In the genomic region with DNA sequence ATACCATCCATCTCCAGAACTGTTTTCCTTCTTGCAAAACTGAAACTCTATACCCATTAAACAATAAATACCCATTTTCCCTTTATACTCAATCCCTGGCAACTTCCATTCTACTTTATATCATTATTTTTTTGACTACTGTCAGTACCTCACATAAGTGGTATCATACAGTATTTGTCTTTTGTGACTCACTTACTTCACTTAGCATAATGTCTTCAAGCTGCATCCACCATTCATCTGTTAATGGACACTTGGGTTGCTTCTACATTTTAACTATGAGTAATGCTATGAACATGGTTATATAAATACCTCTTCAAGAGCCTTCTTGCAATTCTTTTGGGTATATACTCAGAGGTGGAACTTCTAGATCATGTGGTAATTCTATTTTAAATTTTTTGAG, we compare ENCODE assay signal across 1 cellular context.
A peak's percentile ranks its signal among the peaks of the same experiment; 100 is the strongest.
TF ChIP-seq lines count a peak whose summit lies in the region.

No MANE protein-coding gene starts in this region.

TF ChIP-seq in SK-N-SH, 30 proteins besides CTCF, POLR2A, EP300 and RAD21:
- 0 out of 2 replicates have a peak, but pooled peaks have one; percentile 3 for TF ChIP-seq FOSL2 (IDR thresholded peaks at IDR 0.05; ENCODE audit: borderline replicate concordance, low read depth)
- TF ChIP-seq, protein P1, sequence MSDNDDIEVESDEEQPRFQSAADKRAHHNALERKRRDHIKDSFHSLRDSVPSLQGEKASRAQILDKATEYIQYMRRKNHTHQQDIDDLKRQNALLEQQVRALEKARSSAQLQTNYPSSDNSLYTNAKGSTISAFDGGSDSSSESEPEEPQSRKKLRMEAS (IDR thresholded peaks at IDR 0.05; ENCODE audit: low read depth), result no peak
- peak; percentile 18; the same call in 1 of the 2 replicates for TF ChIP-seq TCF12 (IDR thresholded peaks at IDR 0.05)
- TF ChIP-seq, protein P2, sequence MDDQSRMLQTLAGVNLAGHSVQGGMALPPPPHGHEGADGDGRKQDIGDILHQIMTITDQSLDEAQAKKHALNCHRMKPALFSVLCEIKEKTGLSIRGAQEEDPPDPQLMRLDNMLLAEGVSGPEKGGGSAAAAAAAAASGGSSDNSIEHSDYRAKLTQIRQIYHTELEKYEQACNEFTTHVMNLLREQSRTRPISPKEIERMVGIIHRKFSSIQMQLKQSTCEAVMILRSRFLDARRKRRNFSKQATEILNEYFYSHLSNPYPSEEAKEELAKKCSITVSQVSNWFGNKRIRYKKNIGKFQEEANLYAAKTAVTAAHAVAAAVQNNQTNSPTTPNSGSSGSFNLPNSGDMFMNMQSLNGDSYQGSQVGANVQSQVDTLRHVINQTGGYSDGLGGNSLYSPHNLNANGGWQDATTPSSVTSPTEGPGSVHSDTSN (IDR thresholded peaks at IDR 0.05), result peak; percentile 6; the same call in 1 of the 2 replicates
